In genomic region chr11:11178671-11179070, GRCh38 we compare ENCODE assay signal across 19 cellular contexts.
DNase-seq lines count a peak whose midpoint lies in the region; ATAC-seq, FAIRE-seq and TF ChIP-seq lines count a peak whose summit lies in the region.
"Had no signal": no experiment of that assay in that cellular context is flagged by ENCODE, and none has a peak within 500 bp of the region (broad histone marks: within the 10 kb centered on the region; RNA-seq: fewer than 3 reads in every experiment).

No MANE protein-coding gene starts in this region.

- POLR2A ChIA-PET in A549 (lab: Yijun Ruan, JAX) = no interaction called here

- intact Hi-C loops in esophagus muscularis mucosa (cut with DNase I) (no loop called here), gastrocnemius medialis (cut with DNase I; ENCODE audit: low total_unique reads) (no loop called here)

- peak overlapping the region; percentile 75 for H3K27ac Mint-ChIP-seq in osteocyte (ENCODE audit: unreplicated experiment)
- H3K27ac Mint-ChIP-seq: activated naive CD4-positive, alpha-beta T cell treated with anti-CD3 and anti-CD28 coated beads, Interleukin-2, amount 50 U/mL, for 24 hours; activated T-cell treated with anti-CD3 and anti-CD28 coated beads, Interleukin-2, amount 50 U/mL, for 24 hours; stimulated activated effector memory CD8-positive, alpha-beta T cell treated with anti-CD3 and anti-CD28 coated beads, Interleukin-12 subunit alpha, Interleukin-12 subunit beta, amount 100 ng/mL, for 72 hours had no signal

- in situ Hi-C loops in gastrocnemius medialis (cut with MboI; ENCODE audit: low sequenced_read_pairs in 4 of 4) = no loop called here

- H3K27ac ChIP-seq in A549 (peak overlapping the region in 1 of 2 experiments; percentile 11; a peak in 1 of 6 replicates), esophagus muscularis mucosa (replicated peaks in 1 of 4) (peak overlapping the region; percentile 64 to 79 (median 72)), gastrocnemius medialis (peak overlapping the region in 1 of 4 donors; percentile 36)
- H3K27ac ChIP-seq: cardiac muscle cell, neutrophil had no signal

- no peak overlapping the region for H3K4me3 Mint-ChIP-seq in osteocyte (ENCODE audit: unreplicated experiment)
- H3K4me3 Mint-ChIP-seq: activated naive CD4-positive, alpha-beta T cell treated with anti-CD3 and anti-CD28 coated beads, Interleukin-2, amount 50 U/mL, for 24 hours; activated T-cell treated with anti-CD3 and anti-CD28 coated beads, Interleukin-2, amount 50 U/mL, for 24 hours; stimulated activated effector memory CD8-positive, alpha-beta T cell treated with anti-CD3 and anti-CD28 coated beads, Interleukin-12 subunit alpha, Interleukin-12 subunit beta, amount 100 ng/mL, for 72 hours had no signal

- H3K36me3 ChIP-seq in esophagus muscularis mucosa (no peaks in the 10 kb centered on the region), gastrocnemius medialis (no peaks in the 10 kb centered on the region)
- H3K36me3 ChIP-seq: cardiac muscle cell, neutrophil had no signal

- WGBS in A549 (ENCODE audit: missing lambda C conversion rate) = 0% methylated on average over 1 of the region's 2 CpGs
- WGBS in esophagus muscularis mucosa = 78% methylated on average over 1 of the region's 2 CpGs

- H3K4me1 Mint-ChIP-seq in osteocyte (ENCODE audit: unreplicated experiment) = peaks cover 30% of the 10 kb centered on the region
- H3K4me1 Mint-ChIP-seq: activated naive CD4-positive, alpha-beta T cell treated with anti-CD3 and anti-CD28 coated beads, Interleukin-2, amount 50 U/mL, for 24 hours; stimulated activated effector memory CD8-positive, alpha-beta T cell treated with anti-CD3 and anti-CD28 coated beads, Interleukin-12 subunit alpha, Interleukin-12 subunit beta, amount 100 ng/mL, for 72 hours had no signal

- DNase-seq in A549 (ENCODE audit: low read depth in 1 of 2, low spot score in 1 of 2) = no peak
- no peak for DNase-seq in esophagus muscularis mucosa (ENCODE audit: extremely low spot score)
- no peak for DNase-seq in osteocyte (ENCODE audit: extremely low spot score, unreplicated experiment)
- no peak for DNase-seq in foreskin fibroblast
- DNase-seq in gastrocnemius medialis = no peak
- DNase-seq: activated CD4-positive, alpha-beta T cell treated with anti-CD3 and anti-CD28 coated beads for 48 hours; activated T-cell treated with anti-CD3 and anti-CD28 coated beads, Interleukin-2, amount 50 U/mL, for 24 hours; effector CD4-positive, alpha-beta T cell; NCI-H1417; Right ventricle myocardium superior had no signal

- no peaks in the 10 kb centered on the region for H3K36me3 Mint-ChIP-seq in osteocyte (ENCODE audit: unreplicated experiment)
- H3K36me3 Mint-ChIP-seq: activated naive CD4-positive, alpha-beta T cell treated with anti-CD3 and anti-CD28 coated beads, Interleukin-2, amount 50 U/mL, for 24 hours; stimulated activated effector memory CD8-positive, alpha-beta T cell treated with anti-CD3 and anti-CD28 coated beads, Interleukin-12 subunit alpha, Interleukin-12 subunit beta, amount 100 ng/mL, for 72 hours had no signal

- H3K9me3 ChIP-seq in A549 (no peaks in the 10 kb centered on the region), esophagus muscularis mucosa (no peaks in the 10 kb centered on the region), gastrocnemius medialis (no peaks in the 10 kb centered on the region)
- H3K9me3 ChIP-seq: neutrophil had no signal

- TF ChIP-seq RAD21 in A549 (conservative IDR thresholded peaks at IDR 0.05 in 1 of 2, IDR thresholded peaks at IDR 0.05 in 1 of 2) = no peak
- no peak for TF ChIP-seq RAD21 in Ishikawa (IDR thresholded peaks at IDR 0.05; ENCODE audit: low read depth)

- TF ChIP-seq POLR2A in A549 (IDR thresholded peaks at IDR 0.05; ENCODE audit: low read length) = no peak
- no peak for TF ChIP-seq POLR2A in esophagus muscularis mucosa (IDR thresholded peaks at IDR 0.05; ENCODE audit: low read depth)
- no peak for TF ChIP-seq POLR2A in gastrocnemius medialis (IDR thresholded peaks at IDR 0.05)

- H3K27me3 ChIP-seq in esophagus muscularis mucosa (no peaks in the 10 kb centered on the region), gastrocnemius medialis (no peaks in the 10 kb centered on the region)
- H3K27me3 ChIP-seq: cardiac muscle cell, neutrophil had no signal

- TF ChIP-seq CTCF in A549 (IDR thresholded peaks at IDR 0.05) = no peak
- no peak for TF ChIP-seq CTCF in esophagus muscularis mucosa (IDR thresholded peaks at IDR 0.05)
- TF ChIP-seq CTCF in osteocyte (IDR thresholded peaks at IDR 0.05) = no peak
- TF ChIP-seq CTCF in foreskin fibroblast (IDR thresholded peaks at IDR 0.05; ENCODE audit: low read depth, low read length) = no peak
- no peak for TF ChIP-seq CTCF in gastrocnemius medialis (IDR thresholded peaks at IDR 0.05 in 4 of 5, conservative IDR thresholded peaks at IDR 0.05 in 1 of 5)

- H3K4me3 ChIP-seq in A549 (no peak overlapping the region), esophagus muscularis mucosa (no peak overlapping the region), foreskin fibroblast (ENCODE audit: low read depth in 1 of 2, low read length in 2 of 2) (no peak overlapping the region), gastrocnemius medialis (no peak overlapping the region)
- H3K4me3 ChIP-seq: cardiac muscle cell, skin epidermis had no signal

- no peak for TF ChIP-seq EP300 in A549 (IDR thresholded peaks at IDR 0.05)
- no peak for TF ChIP-seq EP300 in Ishikawa (IDR thresholded peaks at IDR 0.05; ENCODE audit: borderline replicate concordance)
- no peak for TF ChIP-seq EP300 in esophagus muscularis mucosa (IDR thresholded peaks at IDR 0.05)

- peak overlapping the region; percentile 35 for H3K4me2 ChIP-seq in A549

- no peaks in the 10 kb centered on the region for H3K27me3 Mint-ChIP-seq in osteocyte (ENCODE audit: unreplicated experiment)

- ATAC-seq in A549 (no peak), HG03097 (IDR thresholded peaks at IDR 0.05; ENCODE audit: low FRiP score, unreplicated experiment) (no peak), HG02973 (IDR thresholded peaks at IDR 0.05; ENCODE audit: unreplicated experiment) (no peak), gastrocnemius medialis (no peak)
- ATAC-seq: stimulated activated effector memory CD8-positive, alpha-beta T cell treated with anti-CD3 and anti-CD28 coated beads, Interleukin-12 subunit alpha, Interleukin-12 subunit beta, amount 100 ng/mL, for 72 hours had no signal

- CTCF ChIA-PET in A549 (lab: Yijun Ruan, JAX) = interaction anchor here (1.1 to 1.6 kb wide), 4 partner anchors 14 to 609 kb away, joined by 3 to 5 read pairs (median 4); no protein-coding TSS in a partner anchor

- FAIRE-seq in A549 (lab: Jason Lieb, UNC) = no peak
- FAIRE-seq: G401.6 had no signal

- H3K9me3 Mint-ChIP-seq in osteocyte (ENCODE audit: unreplicated experiment) = no peaks in the 10 kb centered on the region
- H3K9me3 Mint-ChIP-seq: activated naive CD4-positive, alpha-beta T cell treated with anti-CD3 and anti-CD28 coated beads, Interleukin-2, amount 50 U/mL, for 24 hours; activated T-cell treated with anti-CD3 and anti-CD28 coated beads, Interleukin-2, amount 50 U/mL, for 24 hours; stimulated activated effector memory CD8-positive, alpha-beta T cell treated with anti-CD3 and anti-CD28 coated beads, Interleukin-12 subunit alpha, Interleukin-12 subunit beta, amount 100 ng/mL, for 72 hours had no signal

- H3K4me1 ChIP-seq in A549 = peaks cover 9% of the 10 kb centered on the region; the same call in 1 of the 3 replicates
- H3K4me1 ChIP-seq in esophagus muscularis mucosa = peaks cover 0 to 42% (median 33%) of the 10 kb centered on the region in 4 donors
- H3K4me1 ChIP-seq in gastrocnemius medialis = peaks cover 0 to 7% of the 10 kb centered on the region in 2 donors

TF ChIP-seq in A549, 52 proteins besides CTCF, POLR2A, EP300 and RAD21 (continues in another document):
- no peak for TF ChIP-seq RFX5 (IDR thresholded peaks at IDR 0.05)
- no peak for TF ChIP-seq BCL3 (IDR thresholded peaks at IDR 0.05)
- no peak for TF ChIP-seq MYC (IDR thresholded peaks at IDR 0.05; ENCODE audit: borderline replicate concordance, low read length)
- TF ChIP-seq ATOH8 (CRISPR knock-in tag; IDR thresholded peaks at IDR 0.05; ENCODE audit: low read depth) = no peak
- no peak for TF ChIP-seq HDAC2 (IDR thresholded peaks at IDR 0.05)

TF ChIP-seq in Ishikawa, 13 proteins besides CTCF, POLR2A, EP300 and RAD21:
- TF ChIP-seq REST (IDR thresholded peaks at IDR 0.05; ENCODE audit: low read depth) = no peak
- TF ChIP-seq TEAD4 (IDR thresholded peaks at IDR 0.05) = peak; percentile 30; the same call in 1 of the 2 replicates
